8 cellular contexts compared by ENCODE assay signal in the genomic region with DNA sequence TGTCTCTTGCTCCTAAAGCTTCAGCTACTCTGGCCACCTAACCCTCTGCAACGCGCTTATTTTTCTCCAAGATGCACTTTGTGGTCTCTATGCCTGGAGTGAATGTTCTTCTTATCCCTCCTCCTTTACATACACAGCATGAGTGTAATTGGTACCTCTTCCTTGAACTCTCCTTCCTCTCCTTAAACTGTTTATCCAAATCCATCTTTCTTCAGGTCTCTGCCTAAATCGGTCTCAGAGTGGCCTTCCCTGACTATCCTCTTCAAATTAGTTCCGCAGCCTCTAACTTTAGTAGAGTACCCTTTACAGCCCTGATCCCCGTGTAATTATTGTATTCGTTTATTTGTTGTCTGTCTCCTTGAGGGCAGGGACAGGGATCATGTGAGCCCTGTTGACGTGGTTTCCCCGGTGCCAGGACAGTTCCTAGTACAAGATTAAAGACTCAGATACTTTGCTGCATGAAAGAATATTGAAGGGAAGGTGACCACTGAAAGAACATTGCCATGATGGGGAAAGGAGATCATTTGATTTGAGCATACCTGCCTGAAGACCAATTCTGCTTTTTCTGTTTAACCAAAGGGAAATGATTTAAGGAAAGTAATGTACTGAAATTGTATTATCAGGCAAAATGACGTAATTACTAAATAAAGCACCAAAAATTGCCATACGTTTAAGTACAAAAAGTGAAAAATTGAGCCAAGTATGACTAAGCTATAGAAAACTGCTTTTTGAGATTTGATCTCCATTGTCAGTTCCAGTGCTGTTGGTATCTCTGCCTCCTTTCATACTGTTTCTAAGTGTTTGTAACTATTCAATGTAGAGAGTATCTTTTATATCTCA. TPM values are rescaled to one million over a fixed set of nuclear protein-coding genes. Genes with fewer than 3 reads are reported as not detected.
DNase-seq lines count a peak whose midpoint lies in the region; ATAC-seq, FAIRE-seq and TF ChIP-seq lines count a peak whose summit lies in the region.

No MANE protein-coding gene starts in this region.

- no peak for ATAC-seq in activated T-cell treated with anti-CD3 and anti-CD28 coated beads, Interleukin-2, amount 50 U/mL, for 72 hours (replicated peaks in 1 of 2)
- ATAC-seq in GM21528 (IDR thresholded peaks at IDR 0.05; ENCODE audit: low FRiP score, unreplicated experiment), result no peak

- peaks cover 23 to 28% of the 10 kb centered on the region in 2 donors for H3K4me1 ChIP-seq in mucosa of rectum (ENCODE audit: control insufficient read depth in 2 of 2, insufficient read depth in 2 of 2, low read length in 2 of 2)

- H3K4me3 Mint-ChIP-seq in activated T-cell treated with anti-CD3 and anti-CD28 coated beads, Interleukin-2, amount 50 U/mL, for 72 hours, result peak overlapping the region; percentile 85 to 98

- no peaks in the 10 kb centered on the region for H3K9me3 Mint-ChIP-seq in activated T-cell treated with anti-CD3 and anti-CD28 coated beads, Interleukin-2, amount 50 U/mL, for 72 hours

- peak overlapping the region in 57 of 59 donors; percentile 74 to 98 (median 93) for H3K27ac ChIP-seq in dorsolateral prefrontal cortex
- H3K27ac ChIP-seq in mucosa of rectum (ENCODE audit: low read depth in 2 of 2, low read length in 2 of 2), result peak overlapping the region; percentile 92 to 96

- H3K27me3 ChIP-seq in dorsolateral prefrontal cortex, result no peaks in the 10 kb centered on the region
- no peaks in the 10 kb centered on the region for H3K27me3 ChIP-seq in mucosa of rectum (ENCODE audit: control insufficient read depth in 2 of 2, insufficient read depth in 2 of 2, low read length in 2 of 2)

- peaks cover 61% of the 10 kb centered on the region for H3K4me1 Mint-ChIP-seq in activated T-cell treated with anti-CD3 and anti-CD28 coated beads, Interleukin-2, amount 50 U/mL, for 72 hours (ENCODE audit: low read depth)

- H3K9ac ChIP-seq in mucosa of rectum (ENCODE audit: low read depth in 1 of 2, low read length in 2 of 2), result peak overlapping the region; percentile 87 to 88

- H3K36me3 ChIP-seq in mucosa of rectum (ENCODE audit: control insufficient read depth in 2 of 2, insufficient read depth in 2 of 2, low read length in 2 of 2), result peaks cover 8 to 13% of the 10 kb centered on the region in 2 donors

- no peak for TF ChIP-seq CTCF in dorsolateral prefrontal cortex (IDR thresholded peaks at IDR 0.05 in 54 of 56, conservative IDR thresholded peaks at IDR 0.05 in 2 of 56; ENCODE audit: low read depth in 1 of 56, partially characterized antibody in 56 of 56)

- peak overlapping the region; percentile 69 to 99 (median 92) for H3K4me3 ChIP-seq in dorsolateral prefrontal cortex
- H3K4me3 ChIP-seq in mucosa of rectum (ENCODE audit: low read length in 2 of 2), result peak overlapping the region; percentile 86 to 91

- intact Hi-C loops in dorsolateral prefrontal cortex (cut with DNase I), result loop anchor here (2.0 to 10.0 kb wide), 5 partner anchors 85 to 298 kb away; a partner anchor contains a TSS

- peak in 1 of 2 donors; percentile 15 for DNase-seq in activated T-cell treated with anti-CD3 and anti-CD28 coated beads, Interleukin-2, amount 50 U/mL, for 72 hours
- no peak for DNase-seq in activated T-cell treated with anti-CD3 and anti-CD28 coated beads, Interleukin-2, amount 50 U/mL, for 48 hours
- peak; percentile 12 for DNase-seq in RCC 7860 (ENCODE audit: low spot score)
- no peak for DNase-seq in dorsolateral prefrontal cortex
- DNase-seq in midbrain (lab: John Stamatoyannopoulos, UW), result no peak
- DNase-seq in NCI-H510A treated with DMSO at 0.1 percent for 48 hours (lab: John Stamatoyannopoulos, UW), result no peak

- no peaks in the 10 kb centered on the region for H3K27me3 Mint-ChIP-seq in activated T-cell treated with anti-CD3 and anti-CD28 coated beads, Interleukin-2, amount 50 U/mL, for 72 hours (ENCODE audit: low read depth)

- H3K27ac Mint-ChIP-seq in activated T-cell treated with anti-CD3 and anti-CD28 coated beads, Interleukin-2, amount 50 U/mL, for 72 hours, result peak overlapping the region; percentile 98

- peaks cover 21 to 40% of the 10 kb centered on the region in 2 donors for H3K36me3 Mint-ChIP-seq in activated T-cell treated with anti-CD3 and anti-CD28 coated beads, Interleukin-2, amount 50 U/mL, for 72 hours (ENCODE audit: insufficient read depth in 2 of 2)

- no peaks in the 10 kb centered on the region for H3K9me3 ChIP-seq in mucosa of rectum (ENCODE audit: control insufficient read depth in 2 of 2, low read length in 2 of 2)

- FAIRE-seq in RCC 7860 (lab: Jason Lieb, UNC), result no peak

RNA-seq across cellular contexts. Expression of a gene that starts 1.2 kb away (rescaled TPM):
- total RNA-seq in activated T-cell treated with anti-CD3 and anti-CD28 coated beads, Interleukin-2, amount 50 U/mL, for 72 hours, result 10 to 100 TPM; 80.8 to 82.9 TPM
- total RNA-seq in dorsolateral prefrontal cortex, result 10 to 100 TPM; 27.4 to 52.0 (median 37.4) TPM

RNA-seq across cellular contexts. Expression of a gene that starts 1.7 kb away (rescaled TPM):
- 10 to 100 TPM; 31.6 to 35.3 TPM for total RNA-seq in activated T-cell treated with anti-CD3 and anti-CD28 coated beads, Interleukin-2, amount 50 U/mL, for 72 hours
- 10 to 100 TPM; 15.0 to 42.8 (median 26.7) TPM for total RNA-seq in dorsolateral prefrontal cortex

RNA-seq across cellular contexts. Expression of a gene that starts 37.8 kb away (rescaled TPM):
- total RNA-seq in activated T-cell treated with anti-CD3 and anti-CD28 coated beads, Interleukin-2, amount 50 U/mL, for 72 hours, result under 1 TPM; 0.24 to 0.35 TPM
- 10 to 100 TPM in 14 of 120 experiments, 1 to 10 TPM in 106; 2.4 to 17.0 (median 6.2) TPM for total RNA-seq in dorsolateral prefrontal cortex
